ENCODE assay signal across 8 cellular contexts in genomic region chr1:185674201-185674600, GRCh38. TPM values are rescaled to one million over a fixed set of nuclear protein-coding genes. Genes with fewer than 3 reads are reported as not detected.
A peak's percentile ranks its signal among the peaks of the same experiment; 100 is the strongest.
DNase-seq lines count a peak whose midpoint lies in the region; ATAC-seq, FAIRE-seq and TF ChIP-seq lines count a peak whose summit lies in the region.

No MANE protein-coding gene starts in this region.

- peak overlapping the region; percentile 40 for H3K4me3 Mint-ChIP-seq in activated B cell treated with CpG ODN at 0.5 μM for 24 hours

- no peaks in the 10 kb centered on the region for H3K36me3 ChIP-seq in osteoblast (ENCODE audit: insufficient read depth, low read length)

- H3K9me3 Mint-ChIP-seq in activated B cell treated with CpG ODN at 0.5 μM for 24 hours = peaks cover 3% of the 10 kb centered on the region

- no peaks in the 10 kb centered on the region for H4K20me1 ChIP-seq in osteoblast (ENCODE audit: insufficient read depth, low read length)

- POLR2A ChIA-PET in activated B cell treated with CpG ODN at 0.5 μM for 24 hours (lab: Charles Lee) = interaction anchor here (0.6 to 6.0 kb wide), 6 partner anchors 20 to 358 kb away, joined by 3 to 81 read pairs (median 4); partner anchors contain the start of gene IVNS1ABP

- CTCF ChIA-PET in activated B cell treated with CpG ODN at 0.5 μM for 24 hours (lab: Charles Lee) = interaction anchor here (0.6 to 1.0 kb wide), 2 partner anchors 350 to 357 kb away, joined by 3 read pairs; partner anchors contain the start of gene IVNS1ABP

- peaks cover 38% of the 10 kb centered on the region for H3K4me1 Mint-ChIP-seq in activated B cell treated with CpG ODN at 0.5 μM for 24 hours

- H3K4me1 ChIP-seq in osteoblast (ENCODE audit: insufficient read depth, low read length) = peaks cover 4% of the 10 kb centered on the region

- DNase-seq in activated B cell treated with CpG ODN at 0.5 μM for 24 hours (no peak), osteoblast (ENCODE audit: insufficient read length, low spot score, missing footprints) (no peak), H54 (ENCODE audit: insufficient read length, low spot score) (no peak), NCI-H526 treated with DMSO at 0.1 percent for 48 hours (lab: John Stamatoyannopoulos, UW) (no peak), T1000 (lab: John Stamatoyannopoulos, UW) (no peak)
- no peak for DNase-seq in stimulated activated CD4-positive, alpha-beta T cell treated with anti-CD3 and anti-CD28 coated beads, Interleukin-1b, Interleukin-23, amount 100 ng/mL, for 48 hours

- H3K27ac ChIP-seq in osteoblast (ENCODE audit: low read depth, low read length) = no peak overlapping the region

- H3K27me3 ChIP-seq in osteoblast (ENCODE audit: insufficient read depth, low read length) = no peaks in the 10 kb centered on the region

- FAIRE-seq in H54 (lab: Jason Lieb, UNC) = no peak

- ATAC-seq in GM18907 (IDR thresholded peaks at IDR 0.05; ENCODE audit: unreplicated experiment) (peak; percentile 78), HG02884 (IDR thresholded peaks at IDR 0.05; ENCODE audit: unreplicated experiment) (peak; percentile 48), activated B cell treated with CpG ODN at 0.5 μM for 24 hours (ENCODE audit: low read depth) (peak; percentile 63)

- TF ChIP-seq POLR2A in H54 (IDR thresholded peaks at IDR 0.05; ENCODE audit: low read depth, low read length) = no peak

- TF ChIP-seq CTCF in activated B cell treated with CpG ODN at 0.5 μM for 24 hours (IDR thresholded peaks at IDR 0.05) (no peak), osteoblast (IDR thresholded peaks at IDR 0.05; ENCODE audit: extremely low read depth, low read depth, low read length) (no peak)

- H3K27me3 Mint-ChIP-seq in activated B cell treated with CpG ODN at 0.5 μM for 24 hours = no peaks in the 10 kb centered on the region

- peak overlapping the region; percentile 47 for H3K27ac Mint-ChIP-seq in activated B cell treated with CpG ODN at 0.5 μM for 24 hours

- H2AFZ ChIP-seq in osteoblast (ENCODE audit: low read length) = peak overlapping the region; percentile 85

- no peaks in the 10 kb centered on the region for H3K79me2 ChIP-seq in osteoblast (ENCODE audit: insufficient read depth, low read length)

- H3K9me3 ChIP-seq in osteoblast (ENCODE audit: low read depth, low read length) = no peaks in the 10 kb centered on the region

- intact Hi-C loops in activated B cell treated with CpG ODN at 0.5 μM for 24 hours (cut with micrococcal nuclease) = loop anchor here (5.0 kb wide), 2 partner anchors 147 to 267 kb away; no protein-coding TSS in a partner anchor

- H3K4me2 ChIP-seq in osteoblast (ENCODE audit: insufficient read depth, low read length) = peak overlapping the region; percentile 7

- H3K36me3 Mint-ChIP-seq in activated B cell treated with CpG ODN at 0.5 μM for 24 hours (ENCODE audit: low read depth) = no peaks in the 10 kb centered on the region

- H3K4me3 ChIP-seq in osteoblast (ENCODE audit: insufficient read depth, low read length) = no peak overlapping the region

RNA-seq across cellular contexts. Expression of gene HMCN1, which starts 60.0 kb away (rescaled TPM):
- total RNA-seq in activated B cell treated with CpG ODN at 0.5 μM for 24 hours (0.02 and 0.27 TPM in 2 replicates), osteoblast (178 and 269 TPM in 2 replicates)

Comparison
In these comparisons a context has a peak if more than half of its experiments do, and no peak if none do; other contexts are left out.
1. RNA of gene HMCN1, which starts 60.0 kb away (total RNA-seq): 178 to 269 TPM in osteoblast; 0.02 to 0.27 TPM in activated B cell treated with CpG ODN at 0.5 μM for 24 hours; every median in the first group is over 100 times any median in the second.
2. Peak in every context shown above with its lines, with median percentiles within 50 percentile points of each other: ATAC-seq.